Comparison of ENCODE assay signal across 8 cellular contexts in genomic region chr2:112482309-112483046, GRCh38. TPM values are rescaled to one million over a fixed set of nuclear protein-coding genes. Genes with fewer than 3 reads are reported as not detected.
DNase-seq lines count a peak whose midpoint lies in the region; ATAC-seq, FAIRE-seq and TF ChIP-seq lines count a peak whose summit lies in the region.

No MANE protein-coding gene starts in this region.

- H3K4me3 ChIP-seq in endodermal cell (ENCODE audit: low read length) (peak overlapping the region; percentile 90), mesodermal cell (ENCODE audit: extremely low read depth, insufficient read depth, low read length, poor library complexity, severe bottlenecking) (peak overlapping the region; percentile 86)

- H3K36me3 ChIP-seq in endodermal cell (ENCODE audit: control insufficient read depth, insufficient read depth, low read length) (peaks cover 22% of the 10 kb centered on the region), mesodermal cell (ENCODE audit: control insufficient read depth, insufficient read depth, low read length) (peaks cover 39% of the 10 kb centered on the region)

- DNase-seq in EH (ENCODE audit: low read depth) (peak; percentile 56), H54 (ENCODE audit: insufficient read length, low spot score) (peak; percentile 63), NCI-H1105 treated with DMSO at 0.1 percent for 48 hours (lab: John Stamatoyannopoulos, UW) (peak; percentile 40), endodermal cell (peak; percentile 75)
- peak; percentile 80 for DNase-seq in activated CD8-positive, alpha-beta memory T cell treated with anti-CD3 and anti-CD28 coated beads for 24 hours

- no peak for ATAC-seq in HG02970 (IDR thresholded peaks at IDR 0.05; ENCODE audit: low FRiP score, unreplicated experiment)

- peaks cover 13% of the 10 kb centered on the region for H3K4me1 Mint-ChIP-seq in endodermal cell
- H3K4me1 Mint-ChIP-seq in stimulated activated naive CD8-positive, alpha-beta T cell treated with anti-CD3 and anti-CD28 coated beads, Interleukin-15, Interleukin-2, amounts not matched to agents 100 ng/mL and 50 ng/mL, for 24 hours (ENCODE audit: low read depth), result peaks cover 45% of the 10 kb centered on the region

- FAIRE-seq in H54 (lab: Jason Lieb, UNC), result no peak

- no peaks in the 10 kb centered on the region for H3K9me3 Mint-ChIP-seq in endodermal cell
- no peaks in the 10 kb centered on the region for H3K9me3 Mint-ChIP-seq in stimulated activated naive CD8-positive, alpha-beta T cell treated with anti-CD3 and anti-CD28 coated beads, Interleukin-15, Interleukin-2, amounts not matched to agents 100 ng/mL and 50 ng/mL, for 24 hours

- TF ChIP-seq CTCF in endodermal cell (conservative IDR thresholded peaks at IDR 0.05), result no peak

- H3K9me3 ChIP-seq in endodermal cell (ENCODE audit: control insufficient read depth, low read length), result no peaks in the 10 kb centered on the region
- H3K9me3 ChIP-seq in mesodermal cell (ENCODE audit: control insufficient read depth, low read length), result no peaks in the 10 kb centered on the region

- peak overlapping the region; percentile 94 for H3K4me3 Mint-ChIP-seq in endodermal cell
- peak overlapping the region; percentile 95 for H3K4me3 Mint-ChIP-seq in stimulated activated naive CD8-positive, alpha-beta T cell treated with anti-CD3 and anti-CD28 coated beads, Interleukin-15, Interleukin-2, amounts not matched to agents 100 ng/mL and 50 ng/mL, for 24 hours

- H3K9ac ChIP-seq in endodermal cell (ENCODE audit: extremely low read depth, low read length, poor library complexity, severe bottlenecking), result peak overlapping the region; percentile 56

- H3K27me3 Mint-ChIP-seq in endodermal cell (ENCODE audit: insufficient read depth), result peaks cover 9% of the 10 kb centered on the region
- H3K27me3 Mint-ChIP-seq in stimulated activated naive CD8-positive, alpha-beta T cell treated with anti-CD3 and anti-CD28 coated beads, Interleukin-15, Interleukin-2, amounts not matched to agents 100 ng/mL and 50 ng/mL, for 24 hours, result no peaks in the 10 kb centered on the region

- peaks cover 19% of the 10 kb centered on the region for H3K36me3 Mint-ChIP-seq in endodermal cell (ENCODE audit: low read depth)
- H3K36me3 Mint-ChIP-seq in stimulated activated naive CD8-positive, alpha-beta T cell treated with anti-CD3 and anti-CD28 coated beads, Interleukin-15, Interleukin-2, amounts not matched to agents 100 ng/mL and 50 ng/mL, for 24 hours (ENCODE audit: low read depth), result peaks cover 33% of the 10 kb centered on the region

- no peak for TF ChIP-seq POLR2A in H54 (IDR thresholded peaks at IDR 0.05; ENCODE audit: low read depth, low read length)

- WGBS in endodermal cell (ENCODE audit: insufficient coverage in 1 of 2, insufficient read length in 1 of 2), 2 experiments, result 0% methylated on average over 43 to 77 of the region's 77 CpGs
- 0% methylated on average over 54 to 73 of the region's 77 CpGs for WGBS in mesodermal cell (ENCODE audit: insufficient coverage in 2 of 2), 2 experiments

- H3K4me1 ChIP-seq in endodermal cell (ENCODE audit: control insufficient read depth, insufficient read depth, low read length) (no peaks in the 10 kb centered on the region), mesodermal cell (ENCODE audit: control insufficient read depth, insufficient read depth, low read length, poor library complexity, severe bottlenecking) (no peaks in the 10 kb centered on the region)

- H3K27me3 ChIP-seq in endodermal cell (ENCODE audit: control insufficient read depth, insufficient read depth, low read length, poor library complexity, severe bottlenecking), result no peaks in the 10 kb centered on the region

- H3K27ac Mint-ChIP-seq in endodermal cell, result peak overlapping the region; percentile 94
- H3K27ac Mint-ChIP-seq in stimulated activated naive CD8-positive, alpha-beta T cell treated with anti-CD3 and anti-CD28 coated beads, Interleukin-15, Interleukin-2, amounts not matched to agents 100 ng/mL and 50 ng/mL, for 24 hours, result peak overlapping the region; percentile 92

- H3K27ac ChIP-seq in endodermal cell (ENCODE audit: low read depth, low read length) (peak overlapping the region; percentile 41), mesodermal cell (ENCODE audit: low read depth, low read length, severe bottlenecking) (peak overlapping the region; percentile 78)

RNA-seq across cellular contexts. Expression of gene TTL, which starts 0.5 kb away (rescaled TPM):
- total RNA-seq in endodermal cell, result 10 to 100 TPM; 61.1 to 89.6 TPM
- polyA plus RNA-seq in endodermal cell (2013, experiment 1 of 2), result 58.2 TPM
- 67.1 TPM for polyA plus RNA-seq in endodermal cell (2013, experiment 2 of 2)
- 58.2 TPM for polyA plus RNA-seq in mesodermal cell (2013, experiment 1 of 2)
- 53.9 TPM for polyA plus RNA-seq in mesodermal cell (2013, experiment 2 of 2)

RNA-seq across cellular contexts. Expression of gene RGPD8, which starts 49.0 kb away (rescaled TPM):
- total RNA-seq in endodermal cell, result 10 to 100 TPM; 17.1 to 42.7 TPM
- polyA plus RNA-seq in endodermal cell (2013, experiment 1 of 2), result 12.1 TPM
- 12.1 TPM for polyA plus RNA-seq in endodermal cell (2013, experiment 2 of 2)
- 13.3 TPM for polyA plus RNA-seq in mesodermal cell (2013, experiment 1 of 2)
- polyA plus RNA-seq in mesodermal cell (2013, experiment 2 of 2), result 12.2 TPM

RNA-seq across cellular contexts. Expression of gene POLR1B, which starts 59.8 kb away (rescaled TPM):
- total RNA-seq in endodermal cell, result 10 to 100 TPM; 25.6 to 31.9 TPM
- 13.9 TPM for polyA plus RNA-seq in endodermal cell (2013, experiment 1 of 2)
- 14.1 TPM for polyA plus RNA-seq in endodermal cell (2013, experiment 2 of 2)
- 9.5 TPM for polyA plus RNA-seq in mesodermal cell (2013, experiment 1 of 2)
- polyA plus RNA-seq in mesodermal cell (2013, experiment 2 of 2), result 9.5 TPM
